3 cellular contexts compared by ENCODE assay signal in the genomic region with DNA sequence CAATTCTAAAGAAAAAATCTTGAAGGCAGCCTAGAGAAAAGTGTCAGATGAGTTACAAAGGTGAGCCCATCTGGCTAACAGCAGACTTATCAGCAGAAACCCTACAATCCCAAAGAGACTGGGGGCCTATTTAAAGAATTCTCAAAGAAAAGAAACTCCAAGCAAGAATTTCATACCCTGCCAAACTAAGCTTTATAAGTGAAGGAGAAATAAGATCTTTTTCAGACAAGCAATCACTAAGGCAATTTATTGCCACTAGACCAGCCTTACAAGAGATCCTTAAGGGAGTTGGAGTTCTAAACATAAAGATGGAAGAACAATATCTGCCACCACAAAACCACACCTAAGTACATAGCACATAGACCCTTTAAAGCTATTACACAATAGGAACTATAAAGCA.
A peak's percentile ranks its signal among the peaks of the same experiment; 100 is the strongest.
TF ChIP-seq lines count a peak whose summit lies in the region.

No MANE protein-coding gene starts in this region.

TF ChIP-seq in HEK293, 187 proteins besides CTCF, POLR2A, EP300 and RAD21:
- TF ChIP-seq, protein P1, sequence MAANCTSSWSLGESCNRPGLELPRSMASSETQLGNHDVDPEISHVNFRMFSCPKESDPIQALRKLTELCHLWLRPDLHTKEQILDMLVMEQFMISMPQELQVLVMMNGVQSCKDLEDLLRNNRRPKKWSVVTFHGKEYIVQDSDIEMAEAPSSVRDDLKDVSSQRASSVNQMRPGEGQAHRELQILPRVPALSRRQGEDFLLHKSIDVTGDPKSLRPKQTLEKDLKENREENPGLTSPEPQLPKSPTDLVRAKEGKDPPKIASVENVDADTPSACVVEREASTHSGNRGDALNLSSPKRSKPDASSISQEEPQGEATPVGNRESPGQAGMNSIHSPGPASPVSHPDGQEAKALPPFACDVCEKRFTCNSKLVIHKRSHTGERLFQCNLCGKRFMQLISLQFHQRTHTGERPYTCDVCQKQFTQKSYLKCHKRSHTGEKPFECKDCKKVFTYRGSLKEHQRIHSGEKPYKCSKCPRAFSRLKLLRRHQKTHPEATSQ (tag by site-specific recombination; IDR thresholded peaks at IDR 0.05) = no peak
- TF ChIP-seq TRIM28 (IDR thresholded peaks at IDR 0.05; ENCODE audit: borderline replicate concordance, low read length) = peak; percentile 63
- TF ChIP-seq SETDB1 (IDR thresholded peaks at IDR 0.05; ENCODE audit: insufficient read length, low read length) = peak; percentile 90

TF ChIP-seq in IMR-90, 13 proteins besides CTCF, POLR2A, EP300 and RAD21:
- TF ChIP-seq, protein P2, sequence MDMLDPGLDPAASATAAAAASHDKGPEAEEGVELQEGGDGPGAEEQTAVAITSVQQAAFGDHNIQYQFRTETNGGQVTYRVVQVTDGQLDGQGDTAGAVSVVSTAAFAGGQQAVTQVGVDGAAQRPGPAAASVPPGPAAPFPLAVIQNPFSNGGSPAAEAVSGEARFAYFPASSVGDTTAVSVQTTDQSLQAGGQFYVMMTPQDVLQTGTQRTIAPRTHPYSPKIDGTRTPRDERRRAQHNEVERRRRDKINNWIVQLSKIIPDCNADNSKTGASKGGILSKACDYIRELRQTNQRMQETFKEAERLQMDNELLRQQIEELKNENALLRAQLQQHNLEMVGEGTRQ (IDR thresholded peaks at IDR 0.05; ENCODE audit: low read depth, low read length) = no peak
- 0 out of 2 replicates have a peak, but pooled peaks have one; percentile 20 for TF ChIP-seq CEBPB (IDR thresholded peaks at IDR 0.05; ENCODE audit: low read depth, low read length)

TF ChIP-seq in K562, 482 proteins besides CTCF, POLR2A, EP300 and RAD21:
- TF ChIP-seq, protein P3, sequence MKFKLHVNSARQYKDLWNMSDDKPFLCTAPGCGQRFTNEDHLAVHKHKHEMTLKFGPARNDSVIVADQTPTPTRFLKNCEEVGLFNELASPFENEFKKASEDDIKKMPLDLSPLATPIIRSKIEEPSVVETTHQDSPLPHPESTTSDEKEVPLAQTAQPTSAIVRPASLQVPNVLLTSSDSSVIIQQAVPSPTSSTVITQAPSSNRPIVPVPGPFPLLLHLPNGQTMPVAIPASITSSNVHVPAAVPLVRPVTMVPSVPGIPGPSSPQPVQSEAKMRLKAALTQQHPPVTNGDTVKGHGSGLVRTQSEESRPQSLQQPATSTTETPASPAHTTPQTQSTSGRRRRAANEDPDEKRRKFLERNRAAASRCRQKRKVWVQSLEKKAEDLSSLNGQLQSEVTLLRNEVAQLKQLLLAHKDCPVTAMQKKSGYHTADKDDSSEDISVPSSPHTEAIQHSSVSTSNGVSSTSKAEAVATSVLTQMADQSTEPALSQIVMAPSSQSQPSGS (CRISPR knock-in tag; IDR thresholded peaks at IDR 0.05) = no peak
- TF ChIP-seq ZFP1 (CRISPR knock-in tag; IDR thresholded peaks at IDR 0.05) = peak; percentile 91
